8 cellular contexts compared by ENCODE assay signal in the genomic region with DNA sequence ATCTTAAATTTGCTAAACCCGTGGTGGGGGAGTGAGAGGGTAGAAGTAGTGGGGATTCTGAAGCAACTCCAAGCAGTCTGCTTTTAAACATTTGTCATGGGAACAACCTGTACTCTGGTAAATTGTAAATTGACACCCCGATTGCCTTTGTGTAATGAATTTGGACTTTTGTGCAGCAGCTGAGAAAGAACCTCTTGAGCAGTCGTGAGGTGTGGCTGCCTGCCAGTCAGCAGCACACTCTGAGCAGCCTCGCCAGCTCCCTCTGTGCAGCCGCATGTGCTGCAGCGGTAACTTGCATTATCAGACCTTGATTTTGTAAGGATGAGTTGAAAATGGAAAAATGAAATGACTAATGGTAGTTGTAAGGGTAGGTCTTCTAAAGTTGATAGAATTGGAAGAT.
DNase-seq lines count a peak whose midpoint lies in the region; ATAC-seq and TF ChIP-seq lines count a peak whose summit lies in the region.

No MANE protein-coding gene starts in this region.

- H3K27ac ChIP-seq in MM.1S (ENCODE audit: low read length), result no peak overlapping the region

- no peaks in the 10 kb centered on the region for H3K9me3 ChIP-seq in MM.1S (replicated peaks; ENCODE audit: insufficient read depth, low read length)

- no peaks in the 10 kb centered on the region for H4K20me1 ChIP-seq in MM.1S (ENCODE audit: insufficient read depth, low read length)

- no peaks in the 10 kb centered on the region for H3K27me3 Mint-ChIP-seq in activated T-cell treated with anti-CD3 and anti-CD28 coated beads, Interleukin-2, amount 50 U/mL, for 72 hours (ENCODE audit: low read depth)
- H3K27me3 Mint-ChIP-seq in progenitor cell of endocrine pancreas, result no peaks in the 10 kb centered on the region

- H3K36me3 Mint-ChIP-seq in activated T-cell treated with anti-CD3 and anti-CD28 coated beads, Interleukin-2, amount 50 U/mL, for 72 hours (ENCODE audit: insufficient read depth in 2 of 2), result peaks cover 5 to 21% of the 10 kb centered on the region in 2 donors
- peaks cover 4% of the 10 kb centered on the region for H3K36me3 Mint-ChIP-seq in progenitor cell of endocrine pancreas (ENCODE audit: insufficient read depth)

- peaks cover 10% of the 10 kb centered on the region; the same call in 1 of the 2 replicates for H3K4me1 ChIP-seq in MM.1S (ENCODE audit: low read length)

- no peaks in the 10 kb centered on the region for H3F3A ChIP-seq in MM.1S (ENCODE audit: insufficient read depth, low read length)

- peak; percentile 56 for DNase-seq in AG08395 (ENCODE audit: low spot score)
- DNase-seq in NCI-H1694 (lab: John Stamatoyannopoulos, UW), result peak; percentile 83
- DNase-seq in activated T-cell treated with anti-CD3 and anti-CD28 coated beads, Interleukin-2, amount 50 U/mL, for 72 hours, result peak; percentile 51 to 56
- peak; percentile 47 to 90 (median 77) for DNase-seq in head of caudate nucleus
- DNase-seq in stimulated activated CD4-positive, alpha-beta T cell treated with anti-CD3 and anti-CD28 coated beads, Interleukin-2, amount 100 ng/mL, for 24 hours, result peak; percentile 48 to 59
- DNase-seq in MM.1S, result no peak
- DNase-seq in progenitor cell of endocrine pancreas (ENCODE audit: low spot score, unreplicated experiment), result no peak
- DNase-seq in GM13977 (ENCODE audit: low spot score), result no peak

- H3K4me1 Mint-ChIP-seq in activated T-cell treated with anti-CD3 and anti-CD28 coated beads, Interleukin-2, amount 50 U/mL, for 72 hours (ENCODE audit: low read depth), result peaks cover 73% of the 10 kb centered on the region
- peaks cover 18% of the 10 kb centered on the region for H3K4me1 Mint-ChIP-seq in progenitor cell of endocrine pancreas (ENCODE audit: low read depth)

- no peaks in the 10 kb centered on the region for H3K9me2 ChIP-seq in MM.1S (replicated peaks; ENCODE audit: insufficient read depth, low read length)

- intact Hi-C loops in head of caudate nucleus (cut with DNase I), result loop anchor here (5.0 kb wide), 1 partner anchor 73 kb away; a partner anchor contains a TSS

- H3K4me2 ChIP-seq in MM.1S (ENCODE audit: low read depth, low read length), result no peak overlapping the region

- ATAC-seq in activated T-cell treated with anti-CD3 and anti-CD28 coated beads, Interleukin-2, amount 50 U/mL, for 72 hours (replicated peaks in 1 of 2), result peak; percentile 65 to 72

- H3K4me3 Mint-ChIP-seq in activated T-cell treated with anti-CD3 and anti-CD28 coated beads, Interleukin-2, amount 50 U/mL, for 72 hours, result peak overlapping the region; percentile 72 to 79
- no peak overlapping the region for H3K4me3 Mint-ChIP-seq in progenitor cell of endocrine pancreas (ENCODE audit: low read depth)

- H3K9ac ChIP-seq in MM.1S (ENCODE audit: low read length), result no peak overlapping the region

- no peaks in the 10 kb centered on the region for H3K9me3 Mint-ChIP-seq in activated T-cell treated with anti-CD3 and anti-CD28 coated beads, Interleukin-2, amount 50 U/mL, for 72 hours
- no peaks in the 10 kb centered on the region for H3K9me3 Mint-ChIP-seq in progenitor cell of endocrine pancreas (ENCODE audit: low read depth)

- H2AFZ ChIP-seq in MM.1S (ENCODE audit: low read length), result no peak overlapping the region

- in situ Hi-C loops in GM13977 (cut with MboI; ENCODE audit: low pct_unique_long_range_greater_than_20kb, low sequenced_read_pairs, unreplicated experiment), result no loop called here

- peaks cover 71% of the 10 kb centered on the region for H3K79me2 ChIP-seq in MM.1S (ENCODE audit: low read length)

- TF ChIP-seq CTCF in MM.1S (IDR thresholded peaks at IDR 0.05; ENCODE audit: low read length) (no peak), progenitor cell of endocrine pancreas (IDR thresholded peaks at IDR 0.05; ENCODE audit: unreplicated experiment) (no peak), GM13977 (IDR thresholded peaks at IDR 0.05; ENCODE audit: extremely low read depth, insufficient read depth, missing control alignments) (no peak)

- no peaks in the 10 kb centered on the region for H3K27me3 ChIP-seq in MM.1S (replicated peaks; ENCODE audit: insufficient read depth, low read length)

- H3K36me3 ChIP-seq in MM.1S (replicated peaks; ENCODE audit: insufficient read depth, low read length), result no peaks in the 10 kb centered on the region

- peak overlapping the region; percentile 81 for H3K27ac Mint-ChIP-seq in activated T-cell treated with anti-CD3 and anti-CD28 coated beads, Interleukin-2, amount 50 U/mL, for 72 hours
- H3K27ac Mint-ChIP-seq in progenitor cell of endocrine pancreas, result no peak overlapping the region

- H3K4me3 ChIP-seq in MM.1S (ENCODE audit: low read length), result no peak overlapping the region

Comparison
In these comparisons a context has a peak if more than half of its experiments do, and no peak if none do; other contexts are left out.
1. DNase-seq: peak in AG08395 (single experiment), NCI-H1694 (single experiment), activated T-cell treated with anti-CD3 and anti-CD28 coated beads, Interleukin-2, amount 50 U/mL, for 72 hours (2 of 2), head of caudate nucleus (42 of 42) and stimulated activated CD4-positive, alpha-beta T cell treated with anti-CD3 and anti-CD28 coated beads, Interleukin-2, amount 100 ng/mL, for 24 hours (2 of 2); none in MM.1S (single experiment), progenitor cell of endocrine pancreas (single experiment) and GM13977 (single experiment).